8 cellular contexts compared by ENCODE assay signal in the genomic region with DNA sequence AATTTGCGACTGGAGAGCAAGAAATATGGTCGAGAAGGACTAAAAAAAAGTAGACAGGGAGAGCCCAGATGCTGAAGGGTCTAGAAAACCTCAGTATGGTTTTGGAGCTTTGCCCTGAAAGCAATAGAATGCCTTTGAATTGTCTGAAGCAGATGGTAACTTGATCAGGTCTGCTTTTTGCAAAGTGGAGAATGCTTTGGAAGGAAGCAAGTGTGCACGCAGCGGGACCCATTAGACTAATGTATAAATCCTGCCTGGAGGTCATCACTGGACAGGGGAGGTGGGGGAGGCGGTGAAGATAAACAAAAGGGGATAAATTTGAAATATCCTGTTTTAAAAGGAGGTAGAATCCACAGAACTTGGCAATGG. TPM values are rescaled to one million over a fixed set of nuclear protein-coding genes. Genes with fewer than 3 reads are reported as not detected.
A peak's percentile ranks its signal among the peaks of the same experiment; 100 is the strongest.
DNase-seq lines count a peak whose midpoint lies in the region; ATAC-seq, FAIRE-seq and TF ChIP-seq lines count a peak whose summit lies in the region.

No MANE protein-coding gene starts in this region.

- no peaks in the 10 kb centered on the region for H3K9me3 Mint-ChIP-seq in activated T-cell treated with anti-CD3 and anti-CD28 coated beads, Interleukin-2, amount 50 U/mL, for 24 hours

- no peaks in the 10 kb centered on the region for H3K9me3 ChIP-seq in Panc1 (ENCODE audit: control insufficient read depth, insufficient read depth, low read depth, low read length)
- no peaks in the 10 kb centered on the region for H3K9me3 ChIP-seq in endothelial cell of umbilical vein (replicated peaks; ENCODE audit: control insufficient read depth, insufficient read depth, low read length)
- no peaks in the 10 kb centered on the region for H3K9me3 ChIP-seq in osteoblast (ENCODE audit: low read depth, low read length)

- H3K4me1 Mint-ChIP-seq in activated T-cell treated with anti-CD3 and anti-CD28 coated beads, Interleukin-2, amount 50 U/mL, for 24 hours (ENCODE audit: low read depth): peaks cover 31% of the 10 kb centered on the region

- TF ChIP-seq CTCF in Panc1 (IDR thresholded peaks at IDR 0.05) (no peak), endothelial cell of umbilical vein (IDR thresholded peaks at IDR 0.05; ENCODE audit: extremely low read depth in 1 of 2, insufficient read depth in 1 of 2, low read depth in 1 of 2, low read length in 2 of 2) (no peak), osteoblast (IDR thresholded peaks at IDR 0.05; ENCODE audit: extremely low read depth, low read depth, low read length) (no peak)

- H3K27ac ChIP-seq in Panc1 (ENCODE audit: low read length): peak overlapping the region; percentile 96
- no peak overlapping the region for H3K27ac ChIP-seq in endothelial cell of umbilical vein (ENCODE audit: insufficient read depth, low read depth, low read length)
- peak overlapping the region; percentile 68 for H3K27ac ChIP-seq in osteoblast (ENCODE audit: low read depth, low read length)

- DNase-seq in activated T-cell treated with anti-CD3 and anti-CD28 coated beads, Interleukin-2, amount 50 U/mL, for 24 hours: no peak
- no peak for DNase-seq in activated T-cell treated with anti-CD3 and anti-CD28 coated beads, Interleukin-2, amount 50 U/mL, for 48 hours
- no peak for DNase-seq in Panc1 (ENCODE audit: low read depth, low spot score)
- DNase-seq in endothelial cell of umbilical vein (ENCODE audit: low read depth, low spot score): no peak
- DNase-seq in osteoblast (ENCODE audit: insufficient read length, low spot score, missing footprints): peak; percentile 82
- no peak for DNase-seq in hepatic stellate cell (ENCODE audit: low spot score)

- H3K27ac Mint-ChIP-seq in activated T-cell treated with anti-CD3 and anti-CD28 coated beads, Interleukin-2, amount 50 U/mL, for 24 hours: peak overlapping the region; percentile 95

- CTCF ChIA-PET in Panc1 (lab: Charles Lee) (interaction anchor here (1.0 kb wide), 1 partner anchor 11 kb away, joined by 3 read pairs; no protein-coding TSS in a partner anchor), endothelial cell of umbilical vein (lab: Charles Lee) (interaction anchor here (1.4 to 2.4 kb wide), 5 partner anchors 11 to 218 kb away, joined by 5 to 15 read pairs (median 9); partner anchors contain the start of genes DPAGT1 and NLRX1)

- peaks cover 12% of the 10 kb centered on the region for H3K4me1 ChIP-seq in Panc1 (ENCODE audit: control insufficient read depth, insufficient read depth, low read length)
- H3K4me1 ChIP-seq in endothelial cell of umbilical vein (ENCODE audit: control insufficient read depth, extremely low read depth, insufficient read depth, low read length): peaks cover 12% of the 10 kb centered on the region
- H3K4me1 ChIP-seq in osteoblast (ENCODE audit: insufficient read depth, low read length): peaks cover 17% of the 10 kb centered on the region

- H3K9ac ChIP-seq in endothelial cell of umbilical vein (replicated peaks; ENCODE audit: extremely low read depth, insufficient read depth, low read length): peak overlapping the region; percentile 35

- peaks cover 62% of the 10 kb centered on the region for H3K36me3 Mint-ChIP-seq in activated T-cell treated with anti-CD3 and anti-CD28 coated beads, Interleukin-2, amount 50 U/mL, for 24 hours (ENCODE audit: low read depth)

- H3K27me3 Mint-ChIP-seq in activated T-cell treated with anti-CD3 and anti-CD28 coated beads, Interleukin-2, amount 50 U/mL, for 24 hours: no peaks in the 10 kb centered on the region

- no peak for ATAC-seq in Panc1
- ATAC-seq in HG03108 (IDR thresholded peaks at IDR 0.05; ENCODE audit: unreplicated experiment): no peak
- no peak for ATAC-seq in HG03095 (IDR thresholded peaks at IDR 0.05; ENCODE audit: unreplicated experiment)

- no peaks in the 10 kb centered on the region for H4K20me1 ChIP-seq in endothelial cell of umbilical vein (replicated peaks; ENCODE audit: control insufficient read depth, extremely low read depth, insufficient read depth, low read length)
- H4K20me1 ChIP-seq in osteoblast (ENCODE audit: insufficient read depth, low read length): peaks cover 11% of the 10 kb centered on the region

- H3K9me1 ChIP-seq in endothelial cell of umbilical vein (replicated peaks; ENCODE audit: control insufficient read depth, extremely low read depth, insufficient read depth, low read length): no peaks in the 10 kb centered on the region

- H3K79me2 ChIP-seq in endothelial cell of umbilical vein (ENCODE audit: control insufficient read depth, insufficient read depth, low read length): peaks cover 13% of the 10 kb centered on the region
- peaks cover 28% of the 10 kb centered on the region for H3K79me2 ChIP-seq in osteoblast (ENCODE audit: insufficient read depth, low read length)

- dilution Hi-C loops in endothelial cell of umbilical vein (cut with MboI; ENCODE audit: extremely low pct_ligation_motif_present, low sequenced_read_pairs): no loop called here

- H2AFZ ChIP-seq in endothelial cell of umbilical vein (ENCODE audit: low read depth, low read length): peak overlapping the region; percentile 30
- H2AFZ ChIP-seq in osteoblast (ENCODE audit: low read length): peak overlapping the region; percentile 91

- POLR2A ChIA-PET in Panc1 (lab: Charles Lee) (interaction anchor here (0.6 kb wide), 3 partner anchors 13 to 470 kb away, joined by 3 to 13 read pairs (median 3); no protein-coding TSS in a partner anchor), endothelial cell of umbilical vein (lab: Charles Lee) (interaction anchor here (1.2 to 2.0 kb wide), 2 partner anchors 12 to 18 kb away, joined by 3 to 7 read pairs; partner anchors contain the start of gene DPAGT1)

- H3K4me3 ChIP-seq in Panc1 (ENCODE audit: low read depth in 2 of 2, low read length in 2 of 2) (peak overlapping the region; percentile 79 to 87), endothelial cell of umbilical vein (replicated peaks in 1 of 3; ENCODE audit: insufficient read depth in 1 of 3, low read depth in 1 of 3, low read length in 3 of 3) (peak overlapping the region in 2 of 3 experiments; percentile 35 to 39), osteoblast (ENCODE audit: insufficient read depth, low read length) (peak overlapping the region; percentile 91)

- in situ Hi-C loops in Panc1 (cut with HindIII; ENCODE audit: low pct_unique_long_range_greater_than_20kb, low sequenced_read_pairs): no loop called here

- intact Hi-C loops in Panc1 (cut with micrococcal nuclease; ENCODE audit: unreplicated experiment): no loop called here
- intact Hi-C loops in endothelial cell of umbilical vein (cut with micrococcal nuclease): loop anchor here (1.0 kb wide), 3 partner anchors 13 to 48 kb away; partner anchors contain the start of genes C2CD2L and NLRX1

- BruUV-seq in Panc1 (replicated peaks; lab: Mats Ljungman, UMichigan) (TSS peak; percentile 99), endothelial cell of umbilical vein (replicated peaks; lab: Mats Ljungman, UMichigan) (TSS peak; percentile 94)

- FAIRE-seq in endothelial cell of umbilical vein (lab: Jason Lieb, UNC): no peak

- peak overlapping the region; percentile 92 for H3K4me3 Mint-ChIP-seq in activated T-cell treated with anti-CD3 and anti-CD28 coated beads, Interleukin-2, amount 50 U/mL, for 24 hours

- no peak for TF ChIP-seq POLR2A in endothelial cell of umbilical vein (IDR thresholded peaks at IDR 0.05; ENCODE audit: low read depth, low read length)

- peaks cover 5% of the 10 kb centered on the region for H3K36me3 ChIP-seq in Panc1 (ENCODE audit: control insufficient read depth, insufficient read depth, low read length)
- H3K36me3 ChIP-seq in endothelial cell of umbilical vein (ENCODE audit: control insufficient read depth in 2 of 2, extremely low read depth in 1 of 2, insufficient read depth in 2 of 2, low read length in 2 of 2): peaks cover 0 to 7% of the 10 kb centered on the region in 2 experiments
- H3K36me3 ChIP-seq in osteoblast (ENCODE audit: insufficient read depth, low read length): peaks cover 19% of the 10 kb centered on the region

- H3K4me2 ChIP-seq in endothelial cell of umbilical vein (ENCODE audit: insufficient read depth, low read length) (peak overlapping the region; percentile 73), osteoblast (ENCODE audit: insufficient read depth, low read length) (peak overlapping the region; percentile 99)

- H3K27me3 ChIP-seq in Panc1 (ENCODE audit: control insufficient read depth, insufficient read depth, low read length) (no peaks in the 10 kb centered on the region), endothelial cell of umbilical vein (ENCODE audit: control insufficient read depth in 2 of 2, insufficient read depth in 2 of 2, low read length in 2 of 2) (no peaks in the 10 kb centered on the region), osteoblast (ENCODE audit: insufficient read depth, low read length) (no peaks in the 10 kb centered on the region)

RNA-seq across cellular contexts. Expression of gene HINFP, which starts 0.8 kb away (rescaled TPM):
- total RNA-seq in Panc1 (2021; ENCODE audit: unreplicated experiment) (52.7 TPM), endothelial cell of umbilical vein (32.6 and 33.4 TPM in 2 replicates), osteoblast (20.6 and 22.8 TPM in 2 replicates)
- polyA plus RNA-seq in Panc1 (2012; ENCODE audit: insufficient read length): 34.0 TPM
- 30.8 and 34.6 TPM in 2 replicates for polyA plus RNA-seq in endothelial cell of umbilical vein
- polyA plus RNA-seq in endothelial cell of umbilical vein (2011; cell fraction: cytosol; rRNA removed): 21.0 and 21.9 TPM in 2 replicates
- 102 and 113 TPM in 2 replicates for polyA plus RNA-seq in endothelial cell of umbilical vein (2011; cell fraction: nucleus; rRNA removed)
- polyA plus RNA-seq in endothelial cell of umbilical vein (2012): 11.6 and 15.8 TPM in 2 replicates
- polyA minus RNA-seq in endothelial cell of umbilical vein: 39.0 and 42.6 TPM in 2 replicates
- 13.6 TPM for polyA minus RNA-seq in endothelial cell of umbilical vein (2011; cell fraction: cytosol; rRNA and poly(A)+ RNA removed)
- polyA minus RNA-seq in endothelial cell of umbilical vein (2011; cell fraction: nucleus; rRNA and poly(A)+ RNA removed): 33.2 and 47.0 TPM in 2 replicates

RNA-seq across cellular contexts. Expression of gene C2CD2L, which starts 13.5 kb away (rescaled TPM):
- 10.1 TPM for total RNA-seq in Panc1 (2021; ENCODE audit: unreplicated experiment)
- polyA plus RNA-seq in Panc1 (2012; ENCODE audit: insufficient read length): 11.3 TPM
- 10.4 and 10.5 TPM in 2 replicates for total RNA-seq in endothelial cell of umbilical vein
- polyA plus RNA-seq in endothelial cell of umbilical vein: 9.1 and 10.2 TPM in 2 replicates
- polyA plus RNA-seq in endothelial cell of umbilical vein (2011; cell fraction: cytosol; rRNA removed): 5.2 and 7.3 TPM in 2 replicates
- 14.9 and 16.1 TPM in 2 replicates for polyA plus RNA-seq in endothelial cell of umbilical vein (2011; cell fraction: nucleus; rRNA removed)
- polyA plus RNA-seq in endothelial cell of umbilical vein (2012): 6.6 and 7.6 TPM in 2 replicates
- 16.0 and 17.0 TPM in 2 replicates for polyA minus RNA-seq in endothelial cell of umbilical vein
- polyA minus RNA-seq in endothelial cell of umbilical vein (2011; cell fraction: cytosol; rRNA and poly(A)+ RNA removed): 6.7 TPM
- 9.4 and 14.3 TPM in 2 replicates for polyA minus RNA-seq in endothelial cell of umbilical vein (2011; cell fraction: nucleus; rRNA and poly(A)+ RNA removed)
- total RNA-seq in osteoblast: 5.0 and 6.2 TPM in 2 replicates

RNA-seq across cellular contexts. Expression of gene DPAGT1, which starts 19.0 kb away (rescaled TPM):
- total RNA-seq in Panc1 (2021; ENCODE audit: unreplicated experiment): 72.1 TPM
- polyA plus RNA-seq in Panc1 (2012; ENCODE audit: insufficient read length): 63.4 TPM
- total RNA-seq in endothelial cell of umbilical vein: 48.4 and 62.0 TPM in 2 replicates
- polyA plus RNA-seq in endothelial cell of umbilical vein: 203 and 212 TPM in 2 replicates
- polyA plus RNA-seq in endothelial cell of umbilical vein (2011; cell fraction: cytosol; rRNA removed): 61.5 and 62.3 TPM in 2 replicates
- polyA plus RNA-seq in endothelial cell of umbilical vein (2011; cell fraction: nucleus; rRNA removed): 193 and 217 TPM in 2 replicates
- 48.5 and 55.0 TPM in 2 replicates for polyA plus RNA-seq in endothelial cell of umbilical vein (2012)
- polyA minus RNA-seq in endothelial cell of umbilical vein: 139 and 143 TPM in 2 replicates
- 26.4 TPM for polyA minus RNA-seq in endothelial cell of umbilical vein (2011; cell fraction: cytosol; rRNA and poly(A)+ RNA removed)
- polyA minus RNA-seq in endothelial cell of umbilical vein (2011; cell fraction: nucleus; rRNA and poly(A)+ RNA removed): 47.7 and 59.0 TPM in 2 replicates
- total RNA-seq in osteoblast: 20.3 and 22.1 TPM in 2 replicates

RNA-seq across cellular contexts. Expression of gene ABCG4, which starts 28.2 kb away (rescaled TPM):
- total RNA-seq in Panc1 (2021; ENCODE audit: unreplicated experiment): 0.39 TPM
- 0.76 TPM for polyA plus RNA-seq in Panc1 (2012; ENCODE audit: insufficient read length)
- total RNA-seq in endothelial cell of umbilical vein: 0.67 and 1.7 TPM in 2 replicates
- 1.0 TPM in 2 replicates for polyA plus RNA-seq in endothelial cell of umbilical vein
- 0.35 and 0.47 TPM in 2 replicates for polyA plus RNA-seq in endothelial cell of umbilical vein (2011; cell fraction: cytosol; rRNA removed)
- polyA plus RNA-seq in endothelial cell of umbilical vein (2011; cell fraction: nucleus; rRNA removed): 2.9 and 3.7 TPM in 2 replicates
- polyA plus RNA-seq in endothelial cell of umbilical vein (2012): 0.64 and 1.2 TPM in 2 replicates
- polyA minus RNA-seq in endothelial cell of umbilical vein: 1.5 TPM in 2 replicates
- not detected for polyA minus RNA-seq in endothelial cell of umbilical vein (2011; cell fraction: cytosol; rRNA and poly(A)+ RNA removed)
- 1.3 TPM in 2 replicates for polyA minus RNA-seq in endothelial cell of umbilical vein (2011; cell fraction: nucleus; rRNA and poly(A)+ RNA removed)
- total RNA-seq in osteoblast: under 0.01 TPM in 1 of 2 replicates, not detected in the other

RNA-seq across cellular contexts. Expression of gene HMBS, which starts 35.9 kb away (rescaled TPM):
- total RNA-seq in Panc1 (2021; ENCODE audit: unreplicated experiment): 61.6 TPM
- polyA plus RNA-seq in Panc1 (2012; ENCODE audit: insufficient read length): 55.6 TPM
- 13.5 and 16.1 TPM in 2 replicates for total RNA-seq in endothelial cell of umbilical vein
- polyA plus RNA-seq in endothelial cell of umbilical vein: 23.9 and 24.8 TPM in 2 replicates
- polyA plus RNA-seq in endothelial cell of umbilical vein (2011; cell fraction: cytosol; rRNA removed): 26.5 and 26.8 TPM in 2 replicates
- 32.3 and 32.4 TPM in 2 replicates for polyA plus RNA-seq in endothelial cell of umbilical vein (2011; cell fraction: nucleus; rRNA removed)
- polyA plus RNA-seq in endothelial cell of umbilical vein (2012): 19.0 and 21.7 TPM in 2 replicates
- polyA minus RNA-seq in endothelial cell of umbilical vein: 17.8 and 18.6 TPM in 2 replicates
- polyA minus RNA-seq in endothelial cell of umbilical vein (2011; cell fraction: cytosol; rRNA and poly(A)+ RNA removed): 31.5 TPM
- 7.9 and 8.6 TPM in 2 replicates for polyA minus RNA-seq in endothelial cell of umbilical vein (2011; cell fraction: nucleus; rRNA and poly(A)+ RNA removed)
- 5.0 and 8.7 TPM in 2 replicates for total RNA-seq in osteoblast

Comparison
In these comparisons a context has a peak if more than half of its experiments do, and no peak if none do; other contexts are left out.
1. H3K4me3 ChIP-seq: peak in every context shown above with its lines; median percentile 91 in osteoblast; 83 in Panc1; 37 in endothelial cell of umbilical vein.